ENCODE assay signal across 8 cellular contexts in genomic region chr3:101467310-101467663, GRCh38. TPM values are rescaled to one million over a fixed set of nuclear protein-coding genes. Genes with fewer than 3 reads are reported as not detected.
A peak's percentile ranks its signal among the peaks of the same experiment; 100 is the strongest.
DNase-seq lines count a peak whose midpoint lies in the region; ATAC-seq and TF ChIP-seq lines count a peak whose summit lies in the region.
"Not testable (repeated sequence)": the region's sequence is repeated elsewhere in the genome, so short reads cannot be mapped to it uniquely, and the experiment has no call there.

No MANE protein-coding gene starts in this region.

- peaks cover 49% of the 10 kb centered on the region for H3K79me2 ChIP-seq in smooth muscle cell (ENCODE audit: low read depth)

- H2AK9ac ChIP-seq in IMR-90 (replicated peaks; ENCODE audit: low read depth, low read length, poor library complexity) = not testable (repeated sequence)

- not testable (repeated sequence) for H2BK20ac ChIP-seq in IMR-90 (ENCODE audit: low read depth, low read length)

- H3K27me3 ChIP-seq in CD4-positive, alpha-beta memory T cell (ENCODE audit: insufficient read depth, low read length); IMR-90 (ENCODE audit: control insufficient read depth, insufficient read depth, low read length); endodermal cell (ENCODE audit: control insufficient read depth, insufficient read depth, low read length, poor library complexity, severe bottlenecking); smooth muscle cell (ENCODE audit: low read depth): not testable (repeated sequence)

- WGBS in IMR-90 (ENCODE audit: extremely low coverage in 2 of 2, insufficient read length in 1 of 2), 2 experiments = no CpG with 5 or more reads among the region's 3 CpGs
- WGBS in endodermal cell (ENCODE audit: insufficient coverage in 1 of 2, insufficient read length in 1 of 2), 2 experiments = 76 to 81% methylated on average over 2 to 3 of the region's 3 CpGs
- WGBS in smooth muscle cell (ENCODE audit: low lambda C conversion rate) = 57% methylated on average over 3 of the region's 3 CpGs

- H3K27ac ChIP-seq in CD4-positive, alpha-beta memory T cell (ENCODE audit: low read depth, low read length); endodermal cell (ENCODE audit: low read depth, low read length): not testable (repeated sequence)
- H3K27ac ChIP-seq in IMR-90 (ENCODE audit: insufficient read depth, low read length) (peak overlapping the region; percentile 52; the same call in 1 of the 2 replicates), smooth muscle cell (ENCODE audit: low read depth) (peak overlapping the region; percentile 48)

- not testable (repeated sequence) for H3F3A ChIP-seq in smooth muscle cell (ENCODE audit: low read depth)

- H2BK15ac ChIP-seq in IMR-90 (ENCODE audit: low read depth, low read length) = not testable (repeated sequence)

- in situ Hi-C loops in IMR-90 (cut with MboI; ENCODE audit: low sequenced_read_pairs) = not testable (repeated sequence)

- peaks cover 15 to 25% of the 10 kb centered on the region in 2 experiments for H3K79me1 ChIP-seq in IMR-90 (ENCODE audit: low read depth in 1 of 2, low read length in 2 of 2)

- not testable (repeated sequence) for H3K23ac ChIP-seq in IMR-90 (ENCODE audit: low read depth, low read length)

- peak overlapping the region in 6 of 8 donors; percentile 52 to 87 (median 78) for H3K4me3 Mint-ChIP-seq in CD4-positive, alpha-beta memory T cell
- H3K4me3 Mint-ChIP-seq in activated CD4-positive, alpha-beta T cell treated with anti-CD3 and anti-CD28 coated beads, Interleukin-2, amount 10 ng/mL, durations not matched to agents 24 days and 14 days = peak overlapping the region; percentile 54
- not testable (repeated sequence) for H3K4me3 Mint-ChIP-seq in activated naive CD8-positive, alpha-beta T cell
- H3K4me3 Mint-ChIP-seq in endodermal cell = peak overlapping the region; percentile 60
- peak overlapping the region in 2 of 5 donors; percentile 8 to 63 for H3K4me3 Mint-ChIP-seq in immature natural killer cell
- H3K4me3 Mint-ChIP-seq in nephron progenitor cell = peak overlapping the region; percentile 74

- H3K9me1 ChIP-seq in IMR-90 (ENCODE audit: insufficient read depth, low read length) = peaks cover 12% of the 10 kb centered on the region

- peak overlapping the region; percentile 78 for H2BK5ac ChIP-seq in IMR-90 (ENCODE audit: low read depth, low read length, poor library complexity, severe bottlenecking)

- not testable (repeated sequence) for TF ChIP-seq CTCF in IMR-90 (conservative IDR thresholded peaks at IDR 0.05; ENCODE audit: low read depth, low read length); endodermal cell (conservative IDR thresholded peaks at IDR 0.05); nephron progenitor cell (IDR thresholded peaks at IDR 0.05); smooth muscle cell (IDR thresholded peaks at IDR 0.05; ENCODE audit: borderline replicate concordance, insufficient read depth, poor library complexity, severe bottlenecking)

- H4K20me1 ChIP-seq in IMR-90 (ENCODE audit: insufficient read depth, low read length); smooth muscle cell (ENCODE audit: low read depth): not testable (repeated sequence)

- TF ChIP-seq POLR2A in IMR-90 (IDR thresholded peaks at IDR 0.05; ENCODE audit: low read depth, low read length) = not testable (repeated sequence)

- not testable (repeated sequence) for H3K9me3 Mint-ChIP-seq in CD4-positive, alpha-beta memory T cell; activated CD4-positive, alpha-beta T cell treated with anti-CD3 and anti-CD28 coated beads, Interleukin-2, amount 10 ng/mL, durations not matched to agents 24 days and 14 days; activated naive CD8-positive, alpha-beta T cell (ENCODE audit: low read depth); immature natural killer cell
- H3K9me3 Mint-ChIP-seq in endodermal cell (peaks cover 43% of the 10 kb centered on the region), nephron progenitor cell (peaks cover 52% of the 10 kb centered on the region)

- peaks cover 52 to 85% (median 63%) of the 10 kb centered on the region in 4 donors for H3K4me1 Mint-ChIP-seq in CD4-positive, alpha-beta memory T cell
- peaks cover 12% of the 10 kb centered on the region for H3K4me1 Mint-ChIP-seq in activated CD4-positive, alpha-beta T cell treated with anti-CD3 and anti-CD28 coated beads, Interleukin-2, amount 10 ng/mL, durations not matched to agents 24 days and 14 days
- peaks cover 63% of the 10 kb centered on the region for H3K4me1 Mint-ChIP-seq in activated naive CD8-positive, alpha-beta T cell (ENCODE audit: low read depth)
- peaks cover 15% of the 10 kb centered on the region for H3K4me1 Mint-ChIP-seq in endodermal cell
- peaks cover 64 to 78% of the 10 kb centered on the region in 2 donors for H3K4me1 Mint-ChIP-seq in immature natural killer cell
- peaks cover 24% of the 10 kb centered on the region for H3K4me1 Mint-ChIP-seq in nephron progenitor cell

- not testable (repeated sequence) for H2BK120ac ChIP-seq in IMR-90 (ENCODE audit: low read depth, low read length)

- ATAC-seq in IMR-90 (ENCODE audit: low read depth) = not testable (repeated sequence)

- peak overlapping the region; percentile 85; the same call in 1 of the 2 replicates for H3K14ac ChIP-seq in IMR-90 (replicated peaks; ENCODE audit: low read depth, low read length)

- peak overlapping the region; percentile 80 to 87; a peak in 3 of 4 replicates for H4K8ac ChIP-seq in IMR-90 (ENCODE audit: low read depth in 2 of 2, low read length in 2 of 2)

- TF ChIP-seq RAD21 in IMR-90 (IDR thresholded peaks at IDR 0.05; ENCODE audit: low read length) = not testable (repeated sequence)

- H4K5ac ChIP-seq in IMR-90 (ENCODE audit: low read depth, low read length) = peak overlapping the region; percentile 78; the same call in 1 of the 2 replicates

- H3K9ac ChIP-seq in IMR-90 (ENCODE audit: low read depth, low read length) (peak overlapping the region; percentile 42; the same call in 1 of the 2 replicates), smooth muscle cell (ENCODE audit: low read depth) (peak overlapping the region; percentile 41)
- not testable (repeated sequence) for H3K9ac ChIP-seq in endodermal cell (ENCODE audit: extremely low read depth, low read length, poor library complexity, severe bottlenecking)

- not testable (repeated sequence) for H2AK5ac ChIP-seq in IMR-90 (ENCODE audit: low read depth, low read length)

- CTCF ChIA-PET in CD4-positive, alpha-beta memory T cell (lab: Charles Lee; ENCODE audit: partially characterized antibody) = interaction anchor here (1.7 kb wide), 1 partner anchor 106 kb away, joined by 4 read pairs; the partner anchor contains the start of gene PCNP
- CTCF ChIA-PET in IMR-90 (lab: Yijun Ruan, JAX) = not testable (repeated sequence)

- H3K4me2 ChIP-seq in IMR-90 (ENCODE audit: low read depth, low read length) (peak overlapping the region; percentile 97), smooth muscle cell (peak overlapping the region; percentile 86)

- H3K56ac ChIP-seq in IMR-90 (ENCODE audit: extremely low read depth, insufficient read depth, low read length) = not testable (repeated sequence)

- dilution Hi-C loops in IMR-90 (cut with HindIII; ENCODE audit: low sequenced_read_pairs, unreplicated experiment) = not testable (repeated sequence)

- POLR2A ChIA-PET in CD4-positive, alpha-beta memory T cell (lab: Charles Lee; ENCODE audit: partially characterized antibody) = interaction anchor here (1.3 kb wide), 1 partner anchor 45 kb away, joined by 3 read pairs; the partner anchor contains the start of gene SENP7
- POLR2A ChIA-PET in IMR-90 (lab: Charles Lee; ENCODE audit: unreplicated experiment) = not testable (repeated sequence)

- H3K9me3 ChIP-seq in CD4-positive, alpha-beta memory T cell (ENCODE audit: control insufficient read depth in 1 of 2, low read length in 2 of 2); IMR-90 (ENCODE audit: control insufficient read depth, insufficient read depth, low read length); smooth muscle cell (replicated peaks; ENCODE audit: low read depth): not testable (repeated sequence)
- peaks cover 11% of the 10 kb centered on the region for H3K9me3 ChIP-seq in endodermal cell (ENCODE audit: control insufficient read depth, low read length)

- DNase-seq in CD4-positive, alpha-beta memory T cell; IMR-90; activated CD4-positive, alpha-beta T cell treated with anti-CD3 and anti-CD28 coated beads, Interleukin-2, amount 10 ng/mL, durations not matched to agents 24 days and 14 days; endodermal cell; immature natural killer cell; nephron progenitor cell; smooth muscle cell (lab: John Stamatoyannopoulos, UW; ENCODE audit: unreplicated experiment): not testable (repeated sequence)

- H3K27ac Mint-ChIP-seq in CD4-positive, alpha-beta memory T cell = peak overlapping the region; percentile 19 to 96 (median 88)
- H3K27ac Mint-ChIP-seq in activated CD4-positive, alpha-beta T cell treated with anti-CD3 and anti-CD28 coated beads, Interleukin-2, amount 10 ng/mL, durations not matched to agents 24 days and 14 days = peak overlapping the region; percentile 59
- peak overlapping the region; percentile 35 for H3K27ac Mint-ChIP-seq in activated naive CD8-positive, alpha-beta T cell
- H3K27ac Mint-ChIP-seq in endodermal cell (peak overlapping the region; percentile 96), immature natural killer cell (peak overlapping the region in 4 of 6 donors; percentile 24 to 43 (median 36)), nephron progenitor cell (peak overlapping the region; percentile 98)

- not testable (repeated sequence) for H3K27me3 Mint-ChIP-seq in CD4-positive, alpha-beta memory T cell; activated CD4-positive, alpha-beta T cell treated with anti-CD3 and anti-CD28 coated beads, Interleukin-2, amount 10 ng/mL, durations not matched to agents 24 days and 14 days; activated naive CD8-positive, alpha-beta T cell; endodermal cell (ENCODE audit: insufficient read depth); immature natural killer cell (ENCODE audit: low read depth in 3 of 3); nephron progenitor cell (ENCODE audit: low read depth, poor library complexity)

- H3K4ac ChIP-seq in IMR-90 (ENCODE audit: low read depth, low read length) = peak overlapping the region; percentile 72; the same call in 1 of the 2 replicates

- not testable (repeated sequence) for H2AFZ ChIP-seq in IMR-90 (replicated peaks; ENCODE audit: low read length, poor library complexity)
- H2AFZ ChIP-seq in smooth muscle cell (ENCODE audit: low read depth) = peak overlapping the region; percentile 84

- H3K4me1 ChIP-seq in CD4-positive, alpha-beta memory T cell (ENCODE audit: insufficient read depth, low read length) = peaks cover 22% of the 10 kb centered on the region
- not testable (repeated sequence) for H3K4me1 ChIP-seq in IMR-90 (ENCODE audit: control insufficient read depth, insufficient read depth, low read length); endodermal cell (ENCODE audit: control insufficient read depth, insufficient read depth, low read length)
- H3K4me1 ChIP-seq in smooth muscle cell (ENCODE audit: low read depth) = peaks cover 14% of the 10 kb centered on the region

- H3K36me3 ChIP-seq in CD4-positive, alpha-beta memory T cell (ENCODE audit: insufficient read depth, low read length); IMR-90 (ENCODE audit: control insufficient read depth, insufficient read depth, low read length); endodermal cell (ENCODE audit: control insufficient read depth, insufficient read depth, low read length); smooth muscle cell (ENCODE audit: low read depth): not testable (repeated sequence)

- peak overlapping the region; percentile 0; the same call in 1 of the 2 replicates for H3K18ac ChIP-seq in IMR-90 (ENCODE audit: low read depth, low read length)

- H3K4me3 ChIP-seq in CD4-positive, alpha-beta memory T cell (ENCODE audit: low read length in 2 of 2) = not testable (repeated sequence)
- H3K4me3 ChIP-seq in IMR-90 (ENCODE audit: insufficient read depth, low read depth, low read length) (peak overlapping the region; percentile 47; the same call in 1 of the 2 replicates), endodermal cell (ENCODE audit: low read length) (peak overlapping the region; percentile 73), smooth muscle cell (peak overlapping the region; percentile 55)

- H4K91ac ChIP-seq in IMR-90 (ENCODE audit: insufficient read depth, low read depth, low read length) = not testable (repeated sequence)

- intact Hi-C loops in CD4-positive, alpha-beta memory T cell (cut with micrococcal nuclease) = loop anchor here (5.0 to 10.0 kb wide), 2 partner anchors 50 to 52 kb away; no protein-coding TSS in a partner anchor
- intact Hi-C loops in IMR-90 (cut with micrococcal nuclease); activated CD4-positive, alpha-beta T cell treated with anti-CD3 and anti-CD28 coated beads, Interleukin-2, amount 10 ng/mL, durations not matched to agents 24 days and 14 days (cut with micrococcal nuclease): not testable (repeated sequence)

- BruUV-seq in IMR-90 (replicated peaks; lab: Mats Ljungman, UMichigan) = not testable (repeated sequence)

- H3K36me3 Mint-ChIP-seq in CD4-positive, alpha-beta memory T cell = peaks cover 23 to 39% of the 10 kb centered on the region in 2 donors
- peaks cover 29% of the 10 kb centered on the region for H3K36me3 Mint-ChIP-seq in activated CD4-positive, alpha-beta T cell treated with anti-CD3 and anti-CD28 coated beads, Interleukin-2, amount 10 ng/mL, durations not matched to agents 24 days and 14 days (ENCODE audit: low read depth)
- peaks cover 12% of the 10 kb centered on the region for H3K36me3 Mint-ChIP-seq in activated naive CD8-positive, alpha-beta T cell
- peaks cover 40% of the 10 kb centered on the region for H3K36me3 Mint-ChIP-seq in endodermal cell (ENCODE audit: low read depth)
- peaks cover 0 to 15% (median 0%) of the 10 kb centered on the region in 3 donors for H3K36me3 Mint-ChIP-seq in immature natural killer cell
- peaks cover 75% of the 10 kb centered on the region for H3K36me3 Mint-ChIP-seq in nephron progenitor cell (ENCODE audit: low read depth)

RNA-seq across cellular contexts. Expression of gene SENP7, which starts 45.7 kb away (rescaled TPM):
- total RNA-seq in CD4-positive, alpha-beta memory T cell = 10 to 100 TPM; 69.7 to 69.8 TPM
- polyA plus RNA-seq in CD4-positive, alpha-beta memory T cell = 10 to 100 TPM in 1 of 2 donors, 1 to 10 TPM in 1; 9.7 to 11.8 TPM
- total RNA-seq in IMR-90 (2012; rRNA removed) (8.4 and 14.7 TPM in 2 replicates), endodermal cell (10 to 100 TPM; 19.3 to 22.1 TPM), smooth muscle cell (37.1 and 46.4 TPM in 2 replicates)
- polyA plus RNA-seq in IMR-90 (2012; rRNA removed) (4.4 and 5.5 TPM in 2 replicates), immature natural killer cell (1 to 10 TPM; 5.6 to 8.1 (median 6.7) TPM), smooth muscle cell (6.6 and 8.7 TPM in 2 replicates)
- polyA plus RNA-seq in IMR-90 (2012; cell fraction: cytosol; rRNA removed) = 0.20 and 0.26 TPM in 2 replicates
- 2.2 and 23.6 TPM in 2 replicates for polyA plus RNA-seq in IMR-90 (2012; cell fraction: nucleus; rRNA removed; ENCODE audit: low replicate concordance)
- total RNA-seq in activated CD4-positive, alpha-beta T cell treated with anti-CD3 and anti-CD28 coated beads, Interleukin-2, amount 10 ng/mL, durations not matched to agents 24 days and 14 days = 8.1 and 9.5 TPM in 2 replicates
- polyA plus RNA-seq in endodermal cell (2013, experiment 1 of 2) = 34.0 TPM
- polyA plus RNA-seq in endodermal cell (2013, experiment 2 of 2) = 30.3 TPM

Comparison
In these comparisons a context has a peak if more than half of its experiments do, and no peak if none do; other contexts are left out.
1. H3K27ac Mint-ChIP-seq: peak in every context shown above with its lines; median percentile 98 in nephron progenitor cell; 96 in endodermal cell; 88 in CD4-positive, alpha-beta memory T cell; 59 in activated CD4-positive, alpha-beta T cell treated with anti-CD3 and anti-CD28 coated beads, Interleukin-2, amount 10 ng/mL, durations not matched to agents 24 days and 14 days; 36 in immature natural killer cell; 35 in activated naive CD8-positive, alpha-beta T cell.